ENCODE assay signal across 21 cellular contexts in genomic region chr4:4843651-4844291, GRCh38. TPM values are rescaled to one million over a fixed set of nuclear protein-coding genes. Genes with fewer than 3 reads are reported as not detected.
A peak's percentile ranks its signal among the peaks of the same experiment; 100 is the strongest.
DNase-seq lines count a peak whose midpoint lies in the region; ATAC-seq and TF ChIP-seq lines count a peak whose summit lies in the region.
"Had no signal": no experiment of that assay in that cellular context is flagged by ENCODE, and none has a peak within 500 bp of the region (broad histone marks: within the 10 kb centered on the region; RNA-seq: fewer than 3 reads in every experiment).

No MANE protein-coding gene starts in this region.

- dilution Hi-C loops in mammary epithelial cell (cut with HindIII; ENCODE audit: low sequenced_read_pairs), result no loop called here

- POLR2A ChIA-PET in MCF 10A (lab: Yijun Ruan, JAX) (interaction anchor here (0.9 kb wide), 1 partner anchor 356 kb away, joined by 6 read pairs; no protein-coding TSS in a partner anchor), A673 (lab: Charles Lee; ENCODE audit: low non-redundant PET) (no interaction called here)

- peak; percentile 93 for TF ChIP-seq EP300 in neural cell (conservative IDR thresholded peaks at IDR 0.05; ENCODE audit: poor library complexity, severe bottlenecking)

- TF ChIP-seq CTCF in mammary epithelial cell (conservative IDR thresholded peaks at IDR 0.05 in 1 of 2, IDR thresholded peaks at IDR 0.05 in 1 of 2; ENCODE audit: extremely low read depth in 1 of 2, insufficient read depth in 1 of 2, low read depth in 1 of 2, low read length in 2 of 2) (no peak), MCF 10A (IDR thresholded peaks at IDR 0.05; ENCODE audit: unreplicated experiment) (no peak), brain (conservative IDR thresholded peaks at IDR 0.05) (no peak), neural cell (IDR thresholded peaks at IDR 0.05; ENCODE audit: poor library complexity, severe bottlenecking) (peak; percentile 28), A673 (conservative IDR thresholded peaks at IDR 0.05; ENCODE audit: low read depth, low read length) (no peak)

- H3K27me3 Mint-ChIP-seq in MCF 10A (ENCODE audit: insufficient read depth, unreplicated experiment), result no peaks in the 10 kb centered on the region
- peaks cover 32% of the 10 kb centered on the region for H3K27me3 Mint-ChIP-seq in brain

- H4K20me1 ChIP-seq in mammary epithelial cell (ENCODE audit: insufficient read depth, low read length) (no peaks in the 10 kb centered on the region), neural cell (ENCODE audit: insufficient read depth) (no peaks in the 10 kb centered on the region)

- H3K36me3 ChIP-seq in mammary epithelial cell (ENCODE audit: insufficient read depth, low read length) (no peaks in the 10 kb centered on the region), neural cell (ENCODE audit: insufficient read depth, low read length) (no peaks in the 10 kb centered on the region), A673 (ENCODE audit: insufficient read depth, low read length, poor library complexity, severe bottlenecking) (no peaks in the 10 kb centered on the region)

- H2AFZ ChIP-seq in mammary epithelial cell (ENCODE audit: low read depth, low read length), result peak overlapping the region; percentile 52
- peak overlapping the region; percentile 15 for H2AFZ ChIP-seq in neural cell (ENCODE audit: low read depth, low read length)

- H3K79me2 ChIP-seq in mammary epithelial cell (ENCODE audit: insufficient read depth, low read length) (no peaks in the 10 kb centered on the region), neural cell (replicated peaks; ENCODE audit: insufficient read depth, low read length) (no peaks in the 10 kb centered on the region)

- H3K9me2 ChIP-seq in neural cell (ENCODE audit: insufficient read depth, low read length), result no peaks in the 10 kb centered on the region

- intact Hi-C loops in mammary epithelial cell (cut with micrococcal nuclease) (no loop called here), MCF 10A (cut with micrococcal nuclease) (no loop called here), A673 (cut with micrococcal nuclease; ENCODE audit: unreplicated experiment) (no loop called here)

- H3K9me3 Mint-ChIP-seq in MCF 10A (ENCODE audit: unreplicated experiment) (no peaks in the 10 kb centered on the region), brain (peaks cover 0 to 4% (median 0%) of the 10 kb centered on the region in 5 experiments)

- BruUV-seq in mammary epithelial cell (replicated peaks; lab: Mats Ljungman, UMichigan), result no TSS peak
- no TSS peak for BruUV-seq in MCF 10A (replicated peaks; lab: Mats Ljungman, UMichigan)
- no TSS peak for BruUV-seq in A673 (replicated peaks; lab: Mats Ljungman, UMichigan)

- WGBS in mammary epithelial cell (ENCODE audit: low coverage, missing lambda C conversion rate), result 12% methylated on average over 13 of the region's 16 CpGs

- no peak for DNase-seq in mammary epithelial cell
- no peak for DNase-seq in MCF 10A (ENCODE audit: unreplicated experiment)
- no peak for DNase-seq in A673 (ENCODE audit: low spot score)
- no peak for DNase-seq in activated gamma-delta T cell (lab: John Stamatoyannopoulos, UW)
- DNase-seq: ACHN; CD4-positive, CD25-positive, alpha-beta regulatory T cell; DMS79; HCEC 1CT; IMR-90; Karpas-422; MM.1S; NCI-H2029; NCI-H226; NCI-H524 treated with DMSO at 0.1 percent for 48 hours; NK-92 treated with Interleukin-12 subunit alpha and Interleukin-12 subunit beta, amount 100 ng/mL, for 24 hours; RPMI8226 had no signal

- H3K4me2 ChIP-seq in mammary epithelial cell (ENCODE audit: insufficient read depth, low read depth, low read length) (no peak overlapping the region), neural cell (ENCODE audit: low read length) (peak overlapping the region; percentile 65)

- TF ChIP-seq RAD21 in neural cell (conservative IDR thresholded peaks at IDR 0.05), result peak; percentile 54

- no peak overlapping the region for H3K4me3 Mint-ChIP-seq in MCF 10A (ENCODE audit: unreplicated experiment)
- H3K4me3 Mint-ChIP-seq in brain, result peak overlapping the region in 3 of 5 experiments; percentile 12 to 65 (median 54)
- H3K4me3 Mint-ChIP-seq: B cell; CD4-positive, CD25-positive, alpha-beta regulatory T cell had no signal

- H3K27ac Mint-ChIP-seq in MCF 10A (ENCODE audit: low read depth, unreplicated experiment) (no peak overlapping the region), brain (peak overlapping the region in 4 of 5 experiments; percentile 43 to 86 (median 76))
- H3K27ac Mint-ChIP-seq: B cell had no signal

- in situ Hi-C loops in mammary epithelial cell (cut with MboI; ENCODE audit: low sequenced_read_pairs in 2 of 2), result no loop called here

- H3K27ac ChIP-seq in mammary epithelial cell (ENCODE audit: insufficient read depth, low read depth, low read length) (no peak overlapping the region), neural cell (ENCODE audit: low read length) (peak overlapping the region; percentile 96), temporal lobe (ENCODE audit: low read depth, low read length) (peak overlapping the region; percentile 2), A673 (ENCODE audit: low read depth, low read length, poor library complexity, severe bottlenecking) (no peak overlapping the region)

- H3K4me1 Mint-ChIP-seq in MCF 10A (ENCODE audit: insufficient read depth, unreplicated experiment) (peaks cover 4% of the 10 kb centered on the region), brain (peaks cover 41% of the 10 kb centered on the region)

- no peak overlapping the region for H3K4me3 ChIP-seq in mammary epithelial cell (replicated peaks in 1 of 3; ENCODE audit: insufficient read depth in 1 of 3, low read depth in 2 of 3, low read length in 3 of 3)
- H3K4me3 ChIP-seq in neural cell (ENCODE audit: low read length), result peak overlapping the region; percentile 55
- H3K4me3 ChIP-seq in A673 (ENCODE audit: low read depth, low read length, poor library complexity, severe bottlenecking), result no peak overlapping the region

- no peaks in the 10 kb centered on the region for H3K36me3 Mint-ChIP-seq in MCF 10A (ENCODE audit: insufficient read depth, unreplicated experiment)
- no peaks in the 10 kb centered on the region for H3K36me3 Mint-ChIP-seq in brain
- H3K36me3 Mint-ChIP-seq: CD4-positive, CD25-positive, alpha-beta regulatory T cell had no signal

- no peaks in the 10 kb centered on the region for H3K27me3 ChIP-seq in mammary epithelial cell (ENCODE audit: insufficient read depth, low read length)
- H3K27me3 ChIP-seq in neural cell (ENCODE audit: insufficient read depth, low read depth, low read length), result peaks cover 5% of the 10 kb centered on the region
- no peaks in the 10 kb centered on the region for H3K27me3 ChIP-seq in A673 (replicated peaks; ENCODE audit: insufficient read depth, low read depth, low read length, poor library complexity)

- peaks cover 4% of the 10 kb centered on the region for H3K9me3 ChIP-seq in mammary epithelial cell (replicated peaks; ENCODE audit: insufficient read depth, low read length)
- H3K9me3 ChIP-seq in neural cell (ENCODE audit: low read length), result no peaks in the 10 kb centered on the region
- no peaks in the 10 kb centered on the region for H3K9me3 ChIP-seq in A673 (ENCODE audit: low read depth, low read length, poor library complexity, severe bottlenecking)

- H3K9ac ChIP-seq in mammary epithelial cell (ENCODE audit: insufficient read depth, low read length), result no peak overlapping the region
- H3K9ac ChIP-seq in neural cell (ENCODE audit: low read length), result peak overlapping the region; percentile 64

- H3K4me1 ChIP-seq in mammary epithelial cell (ENCODE audit: insufficient read depth, low read length), result no peaks in the 10 kb centered on the region
- no peaks in the 10 kb centered on the region for H3K4me1 ChIP-seq in A673 (ENCODE audit: insufficient read depth, low read length, poor library complexity, severe bottlenecking)

- no peak for ATAC-seq in GM21723 (IDR thresholded peaks at IDR 0.05; ENCODE audit: unreplicated experiment)

- CTCF ChIA-PET in mammary epithelial cell (lab: Charles Lee; ENCODE audit: low non-redundant PET) (interaction anchor here (0.7 kb wide), 1 partner anchor 9 kb away, joined by 4 read pairs; no protein-coding TSS in a partner anchor), MCF 10A (lab: Yijun Ruan, JAX) (no interaction called here), A673 (lab: Charles Lee) (no interaction called here)

- H3F3A ChIP-seq in neural cell (ENCODE audit: insufficient read depth, low read length, poor library complexity, severe bottlenecking), result peaks cover 3% of the 10 kb centered on the region

TF ChIP-seq in neural cell, 6 proteins besides CTCF, POLR2A, EP300 and RAD21 (continues in another document):
- TF ChIP-seq POLR2AphosphoS5 (IDR thresholded peaks at IDR 0.05), result peak; percentile 73
- TF ChIP-seq TAF1 (IDR thresholded peaks at IDR 0.05; ENCODE audit: low read depth), result no peak
- TF ChIP-seq MXI1 (conservative IDR thresholded peaks at IDR 0.05; ENCODE audit: poor library complexity, severe bottlenecking), result peak; percentile 74

RNA-seq across cellular contexts. Expression of gene MSX1, which starts 15.7 kb away (rescaled TPM):
- total RNA-seq in mammary epithelial cell (1 to 10 TPM in 1 of 2 donors, under 1 TPM in 1; 0.67 to 2.6 TPM), MCF 10A (2022) (3.6 and 3.9 TPM in 2 replicates), temporal lobe (2.2 TPM), A673 (2021) (4.7 and 6.1 TPM in 2 replicates)
- polyA plus RNA-seq in mammary epithelial cell (0.17 TPM), brain (ENCODE audit: insufficient read depth, low read depth, low replicate concordance) (4.8 TPM), neural cell (1.7 and 2.8 TPM in 2 replicates)
- polyA minus RNA-seq in mammary epithelial cell (not detected), neural cell (0.35 TPM in 1 of 2 replicates, not detected in the other)
- total RNA-seq: B cell had no signal

Comparison
In these comparisons a context has a peak if more than half of its experiments do, and no peak if none do; other contexts are left out.
1. H3K27ac ChIP-seq: peak in neural cell (single experiment) and temporal lobe (single experiment); none in mammary epithelial cell (single experiment) and A673 (single experiment).